Comparison of ENCODE assay signal across 8 cellular contexts in genomic region chr9:136881691-136882108, GRCh38. TPM values are rescaled to one million over a fixed set of nuclear protein-coding genes. Genes with fewer than 3 reads are reported as not detected.
DNase-seq lines count a peak whose midpoint lies in the region; ATAC-seq and TF ChIP-seq lines count a peak whose summit lies in the region.

No MANE protein-coding gene starts in this region.

- POLR2A ChIA-PET in activated CD8-positive, alpha-beta T cell treated with anti-CD3 and anti-CD28 coated beads for 36 hours (lab: Charles Lee): interaction anchor here (0.6 to 2.7 kb wide), 12 partner anchors 9 to 566 kb away, joined by 3 to 15 read pairs (median 6); partner anchors contain the start of genes EDF1 and RABL6

- peak overlapping the region; percentile 30; the same call in 1 of the 2 replicates for H3K4me3 Mint-ChIP-seq in HFFc6
- peak overlapping the region; percentile 67 for H3K4me3 Mint-ChIP-seq in activated CD8-positive, alpha-beta T cell treated with anti-CD3 and anti-CD28 coated beads for 36 hours
- H3K4me3 Mint-ChIP-seq in stimulated activated memory B cell treated with anti-CD40 and anti-IgM and Interleukin-4, amounts not matched to agents 10 μg/mL and 1 μg/mL and 100 μg/mL, for 72 hours: peak overlapping the region; percentile 86

- CTCF ChIA-PET in activated CD8-positive, alpha-beta T cell treated with anti-CD3 and anti-CD28 coated beads for 36 hours (lab: Charles Lee): interaction anchor here (0.7 to 2.6 kb wide), 13 partner anchors 11 to 182 kb away, joined by 3 to 15 read pairs (median 3); partner anchors contain the start of gene AJM1

- peak overlapping the region; percentile 54 for H3K27ac Mint-ChIP-seq in HFFc6
- peak overlapping the region; percentile 88 for H3K27ac Mint-ChIP-seq in activated CD8-positive, alpha-beta T cell treated with anti-CD3 and anti-CD28 coated beads for 36 hours
- peak overlapping the region; percentile 89 for H3K27ac Mint-ChIP-seq in stimulated activated memory B cell treated with anti-CD40 and anti-IgM and Interleukin-4, amounts not matched to agents 10 μg/mL and 1 μg/mL and 100 μg/mL, for 72 hours

- peaks cover 15% of the 10 kb centered on the region for H3K4me1 Mint-ChIP-seq in HFFc6 (ENCODE audit: low read depth)
- H3K4me1 Mint-ChIP-seq in activated CD8-positive, alpha-beta T cell treated with anti-CD3 and anti-CD28 coated beads for 36 hours (ENCODE audit: low read depth): peaks cover 42% of the 10 kb centered on the region
- H3K4me1 Mint-ChIP-seq in stimulated activated memory B cell treated with anti-CD40 and anti-IgM and Interleukin-4, amounts not matched to agents 10 μg/mL and 1 μg/mL and 100 μg/mL, for 72 hours: peaks cover 40% of the 10 kb centered on the region

- peak; percentile 28 for ATAC-seq in activated CD8-positive, alpha-beta T cell treated with anti-CD3 and anti-CD28 coated beads for 36 hours
- peak; percentile 61 for ATAC-seq in stimulated activated memory B cell treated with anti-CD40 and anti-IgM and Interleukin-4, amounts not matched to agents 10 μg/mL and 1 μg/mL and 100 μg/mL, for 72 hours
- no peak for ATAC-seq in gastroesophageal sphincter

- H3K27me3 Mint-ChIP-seq in HFFc6 (ENCODE audit: insufficient read depth): peaks cover 11% of the 10 kb centered on the region
- H3K27me3 Mint-ChIP-seq in activated CD8-positive, alpha-beta T cell treated with anti-CD3 and anti-CD28 coated beads for 36 hours: no peaks in the 10 kb centered on the region
- no peaks in the 10 kb centered on the region for H3K27me3 Mint-ChIP-seq in stimulated activated memory B cell treated with anti-CD40 and anti-IgM and Interleukin-4, amounts not matched to agents 10 μg/mL and 1 μg/mL and 100 μg/mL, for 72 hours

- no peaks in the 10 kb centered on the region for H3K9me3 Mint-ChIP-seq in HFFc6
- H3K9me3 Mint-ChIP-seq in activated CD8-positive, alpha-beta T cell treated with anti-CD3 and anti-CD28 coated beads for 36 hours: no peaks in the 10 kb centered on the region
- no peaks in the 10 kb centered on the region for H3K9me3 Mint-ChIP-seq in stimulated activated memory B cell treated with anti-CD40 and anti-IgM and Interleukin-4, amounts not matched to agents 10 μg/mL and 1 μg/mL and 100 μg/mL, for 72 hours

- peak overlapping the region in 2 of 4 donors; percentile 5 to 28 for H3K27ac ChIP-seq in gastroesophageal sphincter

- no CpG with 5 or more reads among the region's 9 CpGs for WGBS in gastroesophageal sphincter (ENCODE audit: low coverage in 1 of 2), 2 donors

- no peak overlapping the region for H3K4me3 ChIP-seq in gastroesophageal sphincter

- H3K36me3 ChIP-seq in gastroesophageal sphincter: no peaks in the 10 kb centered on the region

- TF ChIP-seq EP300 in gastroesophageal sphincter (IDR thresholded peaks at IDR 0.05): no peak

- H3K9me3 ChIP-seq in gastroesophageal sphincter: no peaks in the 10 kb centered on the region

- TF ChIP-seq CTCF in HFFc6 (IDR thresholded peaks at IDR 0.05): no peak
- no peak for TF ChIP-seq CTCF in activated CD8-positive, alpha-beta T cell treated with anti-CD3 and anti-CD28 coated beads for 36 hours (IDR thresholded peaks at IDR 0.05)
- TF ChIP-seq CTCF in gastroesophageal sphincter (IDR thresholded peaks at IDR 0.05): no peak

- H3K27me3 ChIP-seq in gastroesophageal sphincter: peaks cover 4% of the 10 kb centered on the region

- no peaks in the 10 kb centered on the region for H3K36me3 Mint-ChIP-seq in HFFc6 (ENCODE audit: low read depth)
- H3K36me3 Mint-ChIP-seq in activated CD8-positive, alpha-beta T cell treated with anti-CD3 and anti-CD28 coated beads for 36 hours (ENCODE audit: low read depth): peaks cover 8% of the 10 kb centered on the region
- no peaks in the 10 kb centered on the region for H3K36me3 Mint-ChIP-seq in stimulated activated memory B cell treated with anti-CD40 and anti-IgM and Interleukin-4, amounts not matched to agents 10 μg/mL and 1 μg/mL and 100 μg/mL, for 72 hours

- DNase-seq in CD1c-positive myeloid dendritic cell (ENCODE audit: extremely low spot score) (peak; percentile 63), HFFc6 (no peak), iris pigment epithelial cell (ENCODE audit: low read depth) (peak; percentile 57), NCI-H510A (lab: John Stamatoyannopoulos, UW) (no peak), ureter (ENCODE audit: low spot score) (no peak)
- peak; percentile 81 for DNase-seq in activated CD8-positive, alpha-beta T cell treated with anti-CD3 and anti-CD28 coated beads for 36 hours

- intact Hi-C loops in activated CD8-positive, alpha-beta T cell treated with anti-CD3 and anti-CD28 coated beads for 36 hours (cut with micrococcal nuclease): no loop called here

- no peak for TF ChIP-seq POLR2A in gastroesophageal sphincter (IDR thresholded peaks at IDR 0.05)

- peaks cover 0 to 21% (median 13%) of the 10 kb centered on the region in 3 donors for H3K4me1 ChIP-seq in gastroesophageal sphincter

RNA-seq across cellular contexts. Expression of gene TRAF2, which starts 4.6 kb away (rescaled TPM):
- 10 to 100 TPM; 11.1 to 15.9 (median 13.6) TPM for total RNA-seq in HFFc6 (2021; fragmentation: NEBNext Ultra II Directional; extraction: Animal tissue kit (Norgen Biotek cat#: 25700))
- total RNA-seq in activated CD8-positive, alpha-beta T cell treated with anti-CD3 and anti-CD28 coated beads for 36 hours: 10 to 100 TPM; 34.8 to 40.5 TPM
- total RNA-seq in gastroesophageal sphincter (10 to 100 TPM in 2 of 4 donors, 1 to 10 TPM in 2; 3.8 to 17.1 (median 11.1) TPM), ureter (16.4 TPM)

RNA-seq across cellular contexts. Expression of gene EDF1, which starts 15.6 kb away (rescaled TPM):
- total RNA-seq in HFFc6 (2021; fragmentation: NEBNext Ultra II Directional; extraction: Animal tissue kit (Norgen Biotek cat#: 25700)): 100 to 1,000 TPM; 369 to 460 (median 443) TPM
- 100 to 1,000 TPM; 254 to 270 TPM for total RNA-seq in activated CD8-positive, alpha-beta T cell treated with anti-CD3 and anti-CD28 coated beads for 36 hours
- total RNA-seq in gastroesophageal sphincter (100 to 1,000 TPM; 283 to 353 (median 323) TPM), ureter (338 TPM)

RNA-seq across cellular contexts. Expression of gene MAMDC4, which starts 29.6 kb away (rescaled TPM):
- 1 to 10 TPM; 2.3 to 3.4 (median 3.0) TPM for total RNA-seq in HFFc6 (2021; fragmentation: NEBNext Ultra II Directional; extraction: Animal tissue kit (Norgen Biotek cat#: 25700))
- 10 to 100 TPM; 18.5 to 19.1 TPM for total RNA-seq in activated CD8-positive, alpha-beta T cell treated with anti-CD3 and anti-CD28 coated beads for 36 hours
- 1 to 10 TPM; 1.0 to 2.2 (median 1.8) TPM for total RNA-seq in gastroesophageal sphincter
- 10.7 TPM for total RNA-seq in ureter

RNA-seq across cellular contexts. Expression of gene PHPT1, which starts 32.5 kb away (rescaled TPM):
- total RNA-seq in HFFc6 (2021; fragmentation: NEBNext Ultra II Directional; extraction: Animal tissue kit (Norgen Biotek cat#: 25700)): 100 to 1,000 TPM; 156 to 181 (median 169) TPM
- total RNA-seq in activated CD8-positive, alpha-beta T cell treated with anti-CD3 and anti-CD28 coated beads for 36 hours: 100 to 1,000 TPM; 123 to 124 TPM
- 10 to 100 TPM; 33.7 to 63.5 (median 43.7) TPM for total RNA-seq in gastroesophageal sphincter
- total RNA-seq in ureter: 109 TPM

RNA-seq across cellular contexts. Expression of gene AJM1, which starts 39.4 kb away (rescaled TPM):
- total RNA-seq in HFFc6 (2021; fragmentation: NEBNext Ultra II Directional; extraction: Animal tissue kit (Norgen Biotek cat#: 25700)): 1 to 10 TPM; 4.5 to 8.0 (median 5.3) TPM
- 1 to 10 TPM; 5.8 to 6.4 TPM for total RNA-seq in activated CD8-positive, alpha-beta T cell treated with anti-CD3 and anti-CD28 coated beads for 36 hours
- total RNA-seq in gastroesophageal sphincter (10 to 100 TPM in 1 of 4 donors, 1 to 10 TPM in 3; 2.5 to 10.9 (median 5.7) TPM), ureter (4.8 TPM)

Comparison
In these comparisons a context has a peak if more than half of its experiments do, and no peak if none do; other contexts are left out.
1. DNase-seq: peak in CD1c-positive myeloid dendritic cell (single experiment), activated CD8-positive, alpha-beta T cell treated with anti-CD3 and anti-CD28 coated beads for 36 hours (single experiment) and iris pigment epithelial cell (single experiment); none in HFFc6 (single experiment), NCI-H510A (single experiment) and ureter (single experiment).
2. H3K4me3 Mint-ChIP-seq: peak in every context shown above with its lines; median percentile 86 in stimulated activated memory B cell treated with anti-CD40 and anti-IgM and Interleukin-4, amounts not matched to agents 10 μg/mL and 1 μg/mL and 100 μg/mL, for 72 hours; 67 in activated CD8-positive, alpha-beta T cell treated with anti-CD3 and anti-CD28 coated beads for 36 hours; 30 in HFFc6.
3. Peak in every context shown above with its lines, with median percentiles within 50 percentile points of each other: H3K27ac Mint-ChIP-seq.